ENCODE assay signal across 15 cellular contexts in genomic region chr13:60275208-60275607, GRCh38.
DNase-seq lines count a peak whose midpoint lies in the region; ATAC-seq and TF ChIP-seq lines count a peak whose summit lies in the region.
"Had no signal": no experiment of that assay in that cellular context is flagged by ENCODE, and none has a peak within 500 bp of the region (broad histone marks: within the 10 kb centered on the region; RNA-seq: fewer than 3 reads in every experiment).

No MANE protein-coding gene starts in this region.

- intact Hi-C loops in left ventricle myocardium inferior (cut with micrococcal nuclease), result no loop called here
- intact Hi-C loops in adrenal gland (cut with DNase I), result no loop called here

- H3K4me3 ChIP-seq in left ventricle myocardium inferior (no peak overlapping the region), adrenal gland (no peak overlapping the region)

- DNase-seq in SIG-M5 treated with dmso at 0.1 percent for 504 hours (lab: John Stamatoyannopoulos, UW; ENCODE audit: unreplicated experiment) (peak; percentile 45), SIG-M5 (lab: John Stamatoyannopoulos, UW) (no peak), NOMO-1 treated with DMSO at 0.1 percent for 48 hours (lab: John Stamatoyannopoulos, UW; ENCODE audit: unreplicated experiment) (peak; percentile 63), SKM-1 treated with dmso at 0.1 percent for 144 hours (lab: John Stamatoyannopoulos, UW; ENCODE audit: unreplicated experiment) (peak; percentile 70), left ventricle myocardium inferior (no peak), adrenal gland (no peak), caudate nucleus (lab: John Stamatoyannopoulos, UW) (no peak)
- DNase-seq: CD8-positive, alpha-beta T cell; COR-L47; DND-41; GDM1; GOT3; H9 had no signal

- no peaks in the 10 kb centered on the region for H3K9me3 ChIP-seq in left ventricle myocardium inferior (replicated peaks)
- no peaks in the 10 kb centered on the region for H3K9me3 ChIP-seq in adrenal gland (replicated peaks in 1 of 3)

- H3K4me1 ChIP-seq in left ventricle myocardium inferior (no peaks in the 10 kb centered on the region), adrenal gland (replicated peaks in 1 of 2) (no peaks in the 10 kb centered on the region)

- no peak for ATAC-seq in HG02763 (IDR thresholded peaks at IDR 0.05; ENCODE audit: unreplicated experiment)
- ATAC-seq: CD8-positive, alpha-beta T cell had no signal

- WGBS in adrenal gland, 4 donors, result 71 to 85% (median 74%) methylated on average over 9 of the region's 9 CpGs

- TF ChIP-seq CTCF in left ventricle myocardium inferior (IDR thresholded peaks at IDR 0.05; ENCODE audit: borderline replicate concordance) (no peak), adrenal gland (IDR thresholded peaks at IDR 0.05) (no peak)

- no peak overlapping the region for H3K27ac ChIP-seq in left ventricle myocardium inferior (replicated peaks)
- no peak overlapping the region for H3K27ac ChIP-seq in adrenal gland
- H3K27ac ChIP-seq in caudate nucleus (ENCODE audit: low read depth, low read length), result no peak overlapping the region
- H3K27ac ChIP-seq: 22Rv1 had no signal

- TF ChIP-seq POLR2A in adrenal gland (IDR thresholded peaks at IDR 0.05), result no peak

- no peaks in the 10 kb centered on the region for H3K36me3 ChIP-seq in left ventricle myocardium inferior
- no peaks in the 10 kb centered on the region for H3K36me3 ChIP-seq in adrenal gland (replicated peaks in 1 of 2)

- H3K27me3 ChIP-seq in left ventricle myocardium inferior (ENCODE audit: low read depth), result no peaks in the 10 kb centered on the region
- H3K27me3 ChIP-seq in adrenal gland, result no peaks in the 10 kb centered on the region

Comparison
In these comparisons a context has a peak if more than half of its experiments do, and no peak if none do; other contexts are left out.
1. DNase-seq: peak in SIG-M5 treated with dmso at 0.1 percent for 504 hours (single experiment), NOMO-1 treated with DMSO at 0.1 percent for 48 hours (single experiment) and SKM-1 treated with dmso at 0.1 percent for 144 hours (single experiment); none in SIG-M5 (single experiment), left ventricle myocardium inferior (single experiment), adrenal gland (0 of 7) and caudate nucleus (0 of 61).